Comparison of ENCODE assay signal across 11 cellular contexts in genomic region chr7:56083150-56083785, GRCh38. TPM values are rescaled to one million over a fixed set of nuclear protein-coding genes. Genes with fewer than 3 reads are reported as not detected.
DNase-seq lines count a peak whose midpoint lies in the region; TF ChIP-seq lines count a peak whose summit lies in the region.
"Had no signal": no experiment of that assay in that cellular context is flagged by ENCODE, and none has a peak within 500 bp of the region (broad histone marks: within the 10 kb centered on the region; RNA-seq: fewer than 3 reads in every experiment).

No MANE protein-coding gene starts in this region.

- TF ChIP-seq POLR2A in erythroblast (IDR thresholded peaks at IDR 0.05; ENCODE audit: low read length): no peak

- in situ Hi-C loops in G401 (cut with HindIII; ENCODE audit: low sequenced_read_pairs): no loop called here

- intact Hi-C loops in posterior cingulate gyrus (cut with DNase I): no loop called here

- DNase-seq in G401 (ENCODE audit: low spot score) (peak; percentile 86), NCI-H510A treated with DMSO at 0.1 percent for 48 hours (lab: John Stamatoyannopoulos, UW) (peak; percentile 67), globus pallidus (ENCODE audit: low spot score) (peak; percentile 74), posterior cingulate gyrus (peak; percentile 40 to 94 (median 66)), ureter (ENCODE audit: low spot score) (no peak), erythroblast (lab: John Stamatoyannopoulos, UW) (no peak), EL (no peak)
- no peak for DNase-seq in activated CD8-positive, alpha-beta memory T cell treated with anti-CD3 and anti-CD28 coated beads, Interleukin-2, amount 50 U/mL, for 48 hours
- DNase-seq: CD4-positive, CD25-positive, alpha-beta regulatory T cell; NCI-H226; T-helper 17 cell had no signal

RNA-seq across cellular contexts. Expression of gene PHKG1, which starts 9.5 kb away (rescaled TPM):
- not detected in 2 replicates for total RNA-seq in G401 (2014; rRNA removed; shearing (Covaris generic))
- 3.1 TPM for total RNA-seq in ureter

RNA-seq across cellular contexts. Expression of gene SUMF2, which starts 19.2 kb away (rescaled TPM):
- 145 and 152 TPM in 2 replicates for total RNA-seq in G401 (2014; rRNA removed; shearing (Covaris generic))
- total RNA-seq in ureter: 165 TPM

RNA-seq across cellular contexts. Expression of gene CHCHD2, which starts 23.0 kb away (rescaled TPM):
- total RNA-seq in G401 (2014; rRNA removed; shearing (Covaris generic)): 654 and 762 TPM in 2 replicates
- total RNA-seq in ureter: 283 TPM

RNA-seq across cellular contexts. Expression of gene CCT6A, which starts 31.7 kb away (rescaled TPM):
- 412 and 507 TPM in 2 replicates for total RNA-seq in G401 (2014; rRNA removed; shearing (Covaris generic))
- total RNA-seq in ureter: 121 TPM

RNA-seq across cellular contexts. Expression of gene PSPH, which starts 32.0 kb away (rescaled TPM):
- 69.1 and 70.9 TPM in 2 replicates for total RNA-seq in G401 (2014; rRNA removed; shearing (Covaris generic))
- 17.1 TPM for total RNA-seq in ureter

Comparison
In these comparisons a context has a peak if more than half of its experiments do, and no peak if none do; other contexts are left out.
1. DNase-seq: peak in G401 (single experiment), NCI-H510A treated with DMSO at 0.1 percent for 48 hours (single experiment), globus pallidus (single experiment) and posterior cingulate gyrus (10 of 10); none in ureter (single experiment), erythroblast (0 of 2), activated CD8-positive, alpha-beta memory T cell treated with anti-CD3 and anti-CD28 coated beads, Interleukin-2, amount 50 U/mL, for 48 hours (single experiment) and EL (single experiment).